Comparison of ENCODE assay signal across 1 cellular context in the genomic region with DNA sequence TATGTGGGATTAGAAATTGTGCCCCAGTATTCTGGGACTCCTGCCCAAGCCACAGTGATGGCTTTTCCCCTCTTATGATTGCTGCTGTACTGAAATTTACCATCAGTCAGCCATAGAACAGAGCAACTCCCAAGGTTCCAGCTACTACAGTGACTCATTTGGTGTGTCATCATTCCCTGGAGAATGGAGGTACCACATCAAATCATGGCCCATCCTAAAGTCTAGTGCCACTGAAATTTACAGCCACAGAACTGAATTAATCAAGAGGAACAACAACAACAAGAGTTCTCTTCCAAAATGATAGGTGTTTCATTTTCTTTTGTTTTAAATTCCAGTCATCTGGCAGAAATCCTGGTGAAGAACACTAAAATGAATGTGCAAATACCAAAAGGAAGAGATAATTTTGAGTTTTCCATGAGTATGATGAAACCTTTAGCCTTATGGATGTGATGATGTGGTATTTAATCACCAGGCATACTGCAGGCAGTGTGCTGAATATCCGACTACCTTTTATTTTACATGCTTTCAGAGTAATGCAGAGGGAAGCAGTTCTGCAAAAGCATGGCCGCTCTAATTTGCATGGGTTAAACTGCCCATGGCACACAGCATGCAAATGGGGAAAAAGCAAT.
TF ChIP-seq lines count a peak whose summit lies in the region.

No MANE protein-coding gene starts in this region.

TF ChIP-seq in HCT116, 20 proteins besides CTCF, POLR2A, EP300 and RAD21 (continued from another document):
- peak; percentile 48; the same call in 1 of the 2 replicates for TF ChIP-seq FOSL1 (IDR thresholded peaks at IDR 0.05; ENCODE audit: low read depth)
